In genomic region chr19:47130589-47131168, GRCh38 we compare ENCODE assay signal across 8 cellular contexts.
DNase-seq lines count a peak whose midpoint lies in the region; ATAC-seq and TF ChIP-seq lines count a peak whose summit lies in the region.

Gene SAE1 (plus strand): TSS chr19:47130835. CDS start chr19:47130931, 96 bp downstream.

- TF ChIP-seq CTCF in AG09319 (IDR thresholded peaks at IDR 0.05; ENCODE audit: low read depth, low read length), result peak; percentile 59

- peak; percentile 96 for DNase-seq in AG09319 (ENCODE audit: extremely low read depth, low read depth)
- DNase-seq in NCI-H446 (lab: John Stamatoyannopoulos, UW), result peak; percentile 97 to 99
- peak; percentile 83 for DNase-seq in activated CD4-positive, CD25-positive, alpha-beta regulatory T cell treated with anti-CD3 and anti-CD28 coated beads, Interleukin-2, amount 50 U/mL, for 16 hours (ENCODE audit: low read depth, low spot score)
- DNase-seq in cerebellar cortex (ENCODE audit: low spot score), result peak; percentile 98
- peak; percentile 99 for DNase-seq in islet precursor cell
- peak; percentile 84 to 99 (median 93) for DNase-seq in stimulated activated CD4-positive, alpha-beta T cell treated with anti-CD3 and anti-CD28 coated beads, Interleukin-12 subunit alpha, Interleukin-12 subunit beta, amount 100 ng/mL, for 48 hours (ENCODE audit: low read depth in 2 of 3, low spot score in 1 of 3)

- ATAC-seq in GM19023 (IDR thresholded peaks at IDR 0.05; ENCODE audit: unreplicated experiment) (peak; percentile 87), HG03342 (IDR thresholded peaks at IDR 0.05; ENCODE audit: unreplicated experiment) (peak; percentile 83)

Comparison
In these comparisons a context has a peak if more than half of its experiments do, and no peak if none do; other contexts are left out.
1. Peak in every context shown above with its lines: DNase-seq and ATAC-seq.